11 cellular contexts compared by ENCODE assay signal in the genomic region with DNA sequence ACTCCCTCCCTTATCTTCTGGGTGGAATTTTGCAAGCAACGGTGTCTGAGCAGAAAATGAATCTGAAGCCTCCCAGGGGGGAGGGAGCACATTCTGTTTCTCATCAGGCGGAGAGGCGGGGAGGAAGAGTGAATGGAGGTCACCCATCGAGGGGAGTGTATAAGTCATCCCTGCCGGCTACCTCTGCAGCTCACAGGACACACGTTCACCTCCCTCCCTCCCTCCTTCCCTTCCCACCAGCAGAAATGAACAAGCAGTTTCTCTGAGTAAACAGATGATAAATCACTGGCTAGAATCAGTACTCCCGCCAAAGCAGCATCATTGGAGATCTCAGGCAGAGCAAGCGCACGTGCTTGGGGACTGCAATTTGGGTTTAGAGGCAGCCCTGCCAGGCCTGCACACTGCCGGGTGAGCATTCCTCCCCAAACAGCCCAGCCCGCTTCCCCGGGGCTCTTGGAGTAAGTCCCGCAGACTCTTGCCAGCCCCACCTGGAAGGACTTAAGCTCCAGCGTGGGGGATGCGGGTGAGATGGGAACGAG. TPM values are rescaled to one million over a fixed set of nuclear protein-coding genes. Genes with fewer than 3 reads are reported as not detected.
DNase-seq lines count a peak whose midpoint lies in the region; ATAC-seq and TF ChIP-seq lines count a peak whose summit lies in the region.
"Had no signal": no experiment of that assay in that cellular context is flagged by ENCODE, and none has a peak within 500 bp of the region (broad histone marks: within the 10 kb centered on the region; RNA-seq: fewer than 3 reads in every experiment).

No MANE protein-coding gene starts in this region.

- no peaks in the 10 kb centered on the region for H3K36me3 ChIP-seq in thyroid gland
- H3K36me3 ChIP-seq: BLaER1 treated with 17β-estradiol and CSF1 and Interleukin-3, amounts not matched to agents 10 nM and 100 nM had no signal

- H3K36me3 Mint-ChIP-seq in activated CD4-positive, alpha-beta memory T cell treated with anti-CD3 and anti-CD28 coated beads for 36 hours: no peaks in the 10 kb centered on the region
- H3K36me3 Mint-ChIP-seq in natural killer cell treated with Interleukin-12 subunit alpha and Interleukin-12 subunit beta and Interleukin-15 and Interleukin-18, amount 100 ng/mL, for 72 hours: no peaks in the 10 kb centered on the region

- H3K4me3 ChIP-seq in thyroid gland (replicated peaks in 1 of 3): no peak overlapping the region
- H3K4me3 ChIP-seq: BLaER1 treated with 17β-estradiol and CSF1 and Interleukin-3, amounts not matched to agents 10 nM and 100 nM had no signal

- H3K27ac Mint-ChIP-seq in activated CD4-positive, alpha-beta memory T cell treated with anti-CD3 and anti-CD28 coated beads for 36 hours: no peak overlapping the region
- H3K27ac Mint-ChIP-seq in natural killer cell treated with Interleukin-12 subunit alpha and Interleukin-12 subunit beta and Interleukin-15 and Interleukin-18, amount 100 ng/mL, for 72 hours: no peak overlapping the region

- POLR2A ChIA-PET in activated CD4-positive, alpha-beta memory T cell treated with anti-CD3 and anti-CD28 coated beads for 36 hours (lab: Charles Lee): no interaction called here

- H3K27ac ChIP-seq in thyroid gland: peak overlapping the region in 1 of 3 donors; percentile 33
- H3K27ac ChIP-seq: BLaER1 treated with 17β-estradiol and CSF1 and Interleukin-3, amounts not matched to agents 10 nM and 100 nM had no signal

- peak overlapping the region; percentile 1 for H3K4me3 Mint-ChIP-seq in activated CD4-positive, alpha-beta memory T cell treated with anti-CD3 and anti-CD28 coated beads for 36 hours
- no peak overlapping the region for H3K4me3 Mint-ChIP-seq in natural killer cell treated with Interleukin-12 subunit alpha and Interleukin-12 subunit beta and Interleukin-15 and Interleukin-18, amount 100 ng/mL, for 72 hours

- DNase-seq in NCI-H345 (lab: John Stamatoyannopoulos, UW) (peak; percentile 31), NCI-H345 treated with DMSO at 0.1 percent for 48 hours (lab: John Stamatoyannopoulos, UW; ENCODE audit: unreplicated experiment) (no peak), iris pigment epithelial cell (ENCODE audit: low read depth) (peak; percentile 72), thyroid gland (peak; percentile 56 to 70), glomerular visceral epithelial cell (ENCODE audit: extremely low spot score) (no peak)
- peak; percentile 16 for DNase-seq in activated CD4-positive, alpha-beta memory T cell treated with anti-CD3 and anti-CD28 coated beads for 36 hours
- no peak for DNase-seq in natural killer cell treated with Interleukin-12 subunit alpha and Interleukin-12 subunit beta and Interleukin-15 and Interleukin-18, amount 100 ng/mL, for 72 hours (ENCODE audit: low spot score)
- DNase-seq: activated CD4-positive, alpha-beta T cell treated with anti-CD3 and anti-CD28 coated beads, Interleukin-2, amount 50 U/mL, for 1 hour had no signal

- no peaks in the 10 kb centered on the region for H3K9me3 Mint-ChIP-seq in activated CD4-positive, alpha-beta memory T cell treated with anti-CD3 and anti-CD28 coated beads for 36 hours
- no peaks in the 10 kb centered on the region for H3K9me3 Mint-ChIP-seq in natural killer cell treated with Interleukin-12 subunit alpha and Interleukin-12 subunit beta and Interleukin-15 and Interleukin-18, amount 100 ng/mL, for 72 hours

- CTCF ChIA-PET in activated CD4-positive, alpha-beta memory T cell treated with anti-CD3 and anti-CD28 coated beads for 36 hours (lab: Charles Lee): interaction anchor here (2.1 to 4.0 kb wide), 2 partner anchors 533 to 648 kb away, joined by 11 to 77 read pairs; no protein-coding TSS in a partner anchor

- TF ChIP-seq POLR2A in thyroid gland (IDR thresholded peaks at IDR 0.05): no peak

- no peak for ATAC-seq in HG03460 (IDR thresholded peaks at IDR 0.05; ENCODE audit: unreplicated experiment)
- no peak for ATAC-seq in natural killer cell treated with Interleukin-12 subunit alpha and Interleukin-12 subunit beta and Interleukin-15 and Interleukin-18, amount 100 ng/mL, for 72 hours

- intact Hi-C loops in activated CD4-positive, alpha-beta memory T cell treated with anti-CD3 and anti-CD28 coated beads for 36 hours (cut with micrococcal nuclease): no loop called here
- intact Hi-C loops in thyroid gland (cut with DNase I): no loop called here

- H3K9me3 ChIP-seq in thyroid gland: no peaks in the 10 kb centered on the region

- 34 to 52% methylated on average over 16 of the region's 16 CpGs for WGBS in thyroid gland, 2 donors

- TF ChIP-seq CTCF in thyroid gland (IDR thresholded peaks at IDR 0.05): no peak

- H3K27me3 ChIP-seq in thyroid gland: no peaks in the 10 kb centered on the region

- peaks cover 21 to 46% of the 10 kb centered on the region in 2 donors for H3K4me1 ChIP-seq in thyroid gland

- H3K27me3 Mint-ChIP-seq in activated CD4-positive, alpha-beta memory T cell treated with anti-CD3 and anti-CD28 coated beads for 36 hours: peaks cover 21% of the 10 kb centered on the region
- peaks cover 26 to 36% of the 10 kb centered on the region in 2 donors for H3K27me3 Mint-ChIP-seq in natural killer cell treated with Interleukin-12 subunit alpha and Interleukin-12 subunit beta and Interleukin-15 and Interleukin-18, amount 100 ng/mL, for 72 hours

- peaks cover 14% of the 10 kb centered on the region for H3K4me1 Mint-ChIP-seq in activated CD4-positive, alpha-beta memory T cell treated with anti-CD3 and anti-CD28 coated beads for 36 hours (ENCODE audit: low read depth)
- peaks cover 11 to 16% of the 10 kb centered on the region in 2 donors for H3K4me1 Mint-ChIP-seq in natural killer cell treated with Interleukin-12 subunit alpha and Interleukin-12 subunit beta and Interleukin-15 and Interleukin-18, amount 100 ng/mL, for 72 hours (ENCODE audit: low read depth in 2 of 2)

RNA-seq across cellular contexts. Expression of a gene that starts 38.3 kb away (rescaled TPM):
- not detected for total RNA-seq in activated CD4-positive, alpha-beta memory T cell treated with anti-CD3 and anti-CD28 coated beads for 36 hours
- total RNA-seq in thyroid gland: not detected
- not detected for total RNA-seq in natural killer cell treated with Interleukin-12 subunit alpha and Interleukin-12 subunit beta and Interleukin-15 and Interleukin-18, amount 100 ng/mL, for 72 hours
- total RNA-seq: frontal cortex had no signal

RNA-seq across cellular contexts. Expression of a gene that starts 56.7 kb away (rescaled TPM):
- not detected for total RNA-seq in activated CD4-positive, alpha-beta memory T cell treated with anti-CD3 and anti-CD28 coated beads for 36 hours
- 1 to 10 TPM in 3 of 4 donors, under 1 TPM in 1; 0.79 to 6.7 (median 1.4) TPM for total RNA-seq in thyroid gland
- total RNA-seq in natural killer cell treated with Interleukin-12 subunit alpha and Interleukin-12 subunit beta and Interleukin-15 and Interleukin-18, amount 100 ng/mL, for 72 hours: not detected
- total RNA-seq: frontal cortex had no signal

Comparison
In these comparisons a context has a peak if more than half of its experiments do, and no peak if none do; other contexts are left out.
1. DNase-seq: peak in NCI-H345 (single experiment), activated CD4-positive, alpha-beta memory T cell treated with anti-CD3 and anti-CD28 coated beads for 36 hours (single experiment), iris pigment epithelial cell (single experiment) and thyroid gland (2 of 2); none in NCI-H345 treated with DMSO at 0.1 percent for 48 hours (single experiment), glomerular visceral epithelial cell (single experiment) and natural killer cell treated with Interleukin-12 subunit alpha and Interleukin-12 subunit beta and Interleukin-15 and Interleukin-18, amount 100 ng/mL, for 72 hours (single experiment).